12 cellular contexts compared by ENCODE assay signal in the genomic region with DNA sequence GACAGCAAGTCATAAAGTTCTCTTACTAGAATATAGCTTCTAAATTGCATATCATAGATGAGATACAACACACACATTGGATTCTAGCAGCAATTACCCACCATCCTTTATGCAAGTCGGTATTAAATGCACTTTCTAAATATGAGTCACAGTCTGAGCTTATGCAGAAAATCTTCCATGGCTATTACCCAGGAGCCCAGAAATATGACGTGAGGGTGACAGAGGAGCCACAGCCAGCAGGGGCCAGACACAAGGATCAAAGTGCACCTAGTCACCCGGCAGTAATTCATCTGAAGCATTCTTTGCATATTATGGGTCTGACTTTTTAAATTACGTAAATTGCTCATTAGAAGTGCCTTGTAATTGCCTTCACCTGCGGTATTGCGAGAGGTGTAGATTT.
DNase-seq lines count a peak whose midpoint lies in the region; ATAC-seq and TF ChIP-seq lines count a peak whose summit lies in the region.
"Had no signal": no experiment of that assay in that cellular context is flagged by ENCODE, and none has a peak within 500 bp of the region (broad histone marks: within the 10 kb centered on the region; RNA-seq: fewer than 3 reads in every experiment).

No MANE protein-coding gene starts in this region.

- in situ Hi-C loops in ACHN (cut with HindIII; ENCODE audit: low pct_ligation_motif_present, low pct_unique_long_range_greater_than_20kb, low sequenced_read_pairs): no loop called here
- in situ Hi-C loops in astrocyte of the spinal cord (cut with HindIII; ENCODE audit: low sequenced_read_pairs): no loop called here
- in situ Hi-C loops in gastrocnemius medialis (cut with MboI; ENCODE audit: low sequenced_read_pairs in 4 of 4): no loop called here

- H3K9me3 ChIP-seq in gastrocnemius medialis: no peaks in the 10 kb centered on the region

- H3K27me3 ChIP-seq in gastrocnemius medialis: no peaks in the 10 kb centered on the region

- no peaks in the 10 kb centered on the region for H3K36me3 ChIP-seq in gastrocnemius medialis

- intact Hi-C loops in gastrocnemius medialis (cut with DNase I; ENCODE audit: low total_unique reads): no loop called here

- H3K4me1 ChIP-seq in gastrocnemius medialis: peaks cover 0 to 23% of the 10 kb centered on the region in 2 donors

- TF ChIP-seq POLR2A in gastrocnemius medialis (IDR thresholded peaks at IDR 0.05): no peak

- H3K27ac ChIP-seq in gastrocnemius medialis: no peak overlapping the region
- H3K27ac ChIP-seq: C4-2B had no signal

- H3K4me3 ChIP-seq in astrocyte of the spinal cord (ENCODE audit: low read depth, low read length) (no peak overlapping the region), gastrocnemius medialis (no peak overlapping the region)
- H3K4me3 ChIP-seq: GM12878 had no signal

- TF ChIP-seq CTCF in astrocyte of the spinal cord (IDR thresholded peaks at IDR 0.05; ENCODE audit: low read depth, low read length) (no peak), gastrocnemius medialis (IDR thresholded peaks at IDR 0.05 in 4 of 5, conservative IDR thresholded peaks at IDR 0.05 in 1 of 5) (no peak)

- DNase-seq in ACHN: peak; percentile 18
- DNase-seq in HS-5 (ENCODE audit: low read depth): peak; percentile 94
- DNase-seq in astrocyte of the spinal cord (ENCODE audit: low read depth, low spot score): peak; percentile 96
- peak; percentile 93 for DNase-seq in kidney glomerular epithelial cell (lab: John Stamatoyannopoulos, UW)
- DNase-seq in germinal center (ENCODE audit: low spot score): no peak
- no peak for DNase-seq in stimulated activated naive CD4-positive, alpha-beta T cell (lab: John Stamatoyannopoulos, UW)
- no peak for DNase-seq in gastrocnemius medialis
- no peak for DNase-seq in activated CD4-positive, CD25-positive, alpha-beta regulatory T cell (lab: John Stamatoyannopoulos, UW)
- DNase-seq: activated B cell treated with CpG ODN at 0.5 μM for 24 hours; activated naive CD4-positive, alpha-beta T cell had no signal

- no peak for ATAC-seq in gastrocnemius medialis
- ATAC-seq: GM12878 had no signal

Comparison
In these comparisons a context has a peak if more than half of its experiments do, and no peak if none do; other contexts are left out.
1. DNase-seq: peak in ACHN (single experiment), HS-5 (single experiment), astrocyte of the spinal cord (single experiment) and kidney glomerular epithelial cell (single experiment); none in germinal center (single experiment), stimulated activated naive CD4-positive, alpha-beta T cell (0 of 6), gastrocnemius medialis (0 of 2) and activated CD4-positive, CD25-positive, alpha-beta regulatory T cell (0 of 4).